Comparison of ENCODE assay signal across 8 cellular contexts in the genomic region with DNA sequence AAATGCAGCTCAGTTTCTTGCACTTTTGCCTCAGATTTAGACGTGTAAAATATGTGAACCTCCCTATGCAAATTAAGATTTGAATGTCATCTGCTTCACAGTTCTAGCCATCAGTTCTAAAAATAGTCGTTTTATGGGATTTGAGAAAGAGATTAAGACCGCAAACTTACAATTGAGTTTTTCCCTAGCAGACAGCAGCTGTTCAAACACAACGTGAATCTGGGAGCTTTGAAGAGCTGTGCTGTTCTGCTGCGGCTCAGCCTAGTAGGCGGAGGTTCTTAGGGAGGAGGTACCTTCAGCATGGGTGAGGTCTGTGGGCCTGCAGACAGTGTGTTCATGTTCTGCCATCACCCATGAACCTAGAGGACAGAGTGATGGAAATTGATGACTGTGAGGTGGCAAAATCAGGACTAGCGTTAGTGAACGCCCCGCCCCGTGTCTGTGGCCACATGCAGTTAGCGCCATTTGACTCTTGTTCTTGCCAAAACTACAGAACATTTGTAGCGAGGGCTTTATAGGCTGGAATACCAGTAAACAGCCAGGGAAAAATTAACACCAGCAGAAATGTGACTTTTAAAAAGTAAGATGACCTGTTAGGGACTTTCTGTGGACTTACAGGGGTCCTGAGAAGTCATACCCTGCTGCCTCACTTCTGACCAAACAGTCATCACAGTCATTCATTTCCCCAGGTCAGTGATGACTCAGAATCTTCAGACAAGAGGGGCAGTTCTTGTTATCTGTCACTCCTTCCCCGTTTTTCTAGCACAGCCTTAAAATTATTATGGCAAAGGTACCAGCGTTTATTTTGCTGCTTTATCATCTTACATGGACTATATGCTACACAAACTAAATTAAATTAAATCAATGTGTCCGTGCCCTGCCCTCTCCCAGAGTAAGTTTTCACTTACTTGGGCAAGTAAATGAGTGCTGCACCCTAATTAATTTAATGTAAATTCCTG.
DNase-seq lines count a peak whose midpoint lies in the region; ATAC-seq and TF ChIP-seq lines count a peak whose summit lies in the region.

No MANE protein-coding gene starts in this region.

- H3K4me3 ChIP-seq in GM12864 (ENCODE audit: low read depth, low read length), result peak overlapping the region; percentile 22; the same call in 1 of the 2 replicates
- H3K4me3 ChIP-seq in CD4-positive, alpha-beta memory T cell (ENCODE audit: low read length in 2 of 2), result no peak overlapping the region

- peaks cover 0 to 3% (median 0%) of the 10 kb centered on the region in 4 donors for H3K4me1 Mint-ChIP-seq in CD4-positive, alpha-beta memory T cell

- H3K4me3 Mint-ChIP-seq in CD4-positive, alpha-beta memory T cell, result no peak overlapping the region

- H3K27ac Mint-ChIP-seq in CD4-positive, alpha-beta memory T cell, result no peak overlapping the region

- H3K36me3 Mint-ChIP-seq in CD4-positive, alpha-beta memory T cell, result peaks cover 38 to 47% of the 10 kb centered on the region in 2 donors

- POLR2A ChIA-PET in CD4-positive, alpha-beta memory T cell (lab: Charles Lee; ENCODE audit: partially characterized antibody), result no interaction called here

- CTCF ChIA-PET in CD4-positive, alpha-beta memory T cell (lab: Charles Lee; ENCODE audit: partially characterized antibody), result interaction anchor here (1.3 kb wide), 1 partner anchor 43 kb away, joined by 4 read pairs; no protein-coding TSS in a partner anchor

- H3K9me3 Mint-ChIP-seq in CD4-positive, alpha-beta memory T cell, result no peaks in the 10 kb centered on the region

- no peaks in the 10 kb centered on the region for H3K27me3 Mint-ChIP-seq in CD4-positive, alpha-beta memory T cell

- DNase-seq in GM12864 (ENCODE audit: low read depth) (peak; percentile 62), HT-29 (ENCODE audit: low spot score) (peak; percentile 79), OCI-M1 (lab: John Stamatoyannopoulos, UW) (peak; percentile 24), glomerular visceral epithelial cell (ENCODE audit: extremely low spot score) (peak; percentile 39), retina (no peak), NAMALWA (ENCODE audit: low spot score) (no peak)
- no peak for DNase-seq in CD4-positive, alpha-beta memory T cell

- peak; percentile 83 for ATAC-seq in GM21576 (IDR thresholded peaks at IDR 0.05; ENCODE audit: unreplicated experiment)

- peaks cover 8% of the 10 kb centered on the region for H3K36me3 ChIP-seq in CD4-positive, alpha-beta memory T cell (ENCODE audit: insufficient read depth, low read length)

- TF ChIP-seq CTCF in GM12864 (IDR thresholded peaks at IDR 0.05; ENCODE audit: low read depth, low read length, missing control alignments), result no peak

- intact Hi-C loops in CD4-positive, alpha-beta memory T cell (cut with micrococcal nuclease), result no loop called here

- H3K9me3 ChIP-seq in CD4-positive, alpha-beta memory T cell (ENCODE audit: control insufficient read depth in 1 of 2, low read length in 2 of 2), result no peaks in the 10 kb centered on the region

- no peaks in the 10 kb centered on the region for H3K4me1 ChIP-seq in CD4-positive, alpha-beta memory T cell (ENCODE audit: insufficient read depth, low read length)

- no peaks in the 10 kb centered on the region for H3K27me3 ChIP-seq in CD4-positive, alpha-beta memory T cell (ENCODE audit: insufficient read depth, low read length)

- H3K27ac ChIP-seq in CD4-positive, alpha-beta memory T cell (ENCODE audit: low read depth, low read length), result no peak overlapping the region

Comparison
In these comparisons a context has a peak if more than half of its experiments do, and no peak if none do; other contexts are left out.
1. DNase-seq: peak in GM12864 (single experiment), HT-29 (single experiment), OCI-M1 (single experiment) and glomerular visceral epithelial cell (single experiment); none in CD4-positive, alpha-beta memory T cell (0 of 5), retina (single experiment) and NAMALWA (single experiment).